In the genomic region with DNA sequence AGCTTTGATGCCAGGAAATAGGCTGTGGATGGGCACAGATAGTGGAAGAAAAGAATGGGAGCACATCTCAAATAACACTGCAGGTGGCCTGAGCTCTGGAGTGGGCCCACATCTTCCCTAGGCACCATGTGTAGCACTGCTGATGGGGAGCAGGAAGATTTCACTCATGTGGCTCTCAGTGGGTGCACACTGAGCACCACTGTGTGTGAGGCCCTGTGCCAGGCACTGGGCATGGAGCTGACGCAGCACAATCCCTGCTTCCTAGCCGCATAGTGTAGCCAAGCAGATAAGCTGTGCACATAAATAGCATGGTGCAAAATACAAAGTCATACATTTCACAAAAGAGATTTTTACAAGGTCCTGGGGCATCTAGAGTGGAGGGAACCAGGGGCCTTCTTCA, we compare ENCODE assay signal across 21 cellular contexts.
"Had no signal": no experiment of that assay in that cellular context is flagged by ENCODE, and none has a peak within 500 bp of the region (broad histone marks: within the 10 kb centered on the region; RNA-seq: fewer than 3 reads in every experiment).

No MANE protein-coding gene starts in this region.

- DNase-seq: activated CD4-positive, alpha-beta memory T cell treated with anti-CD3 and anti-CD28 coated beads, Interleukin-2, amount 10 ng/mL, durations not matched to agents 7 days and 5 days; activated CD4-positive, alpha-beta T cell treated with anti-CD3 and anti-CD28 coated beads, Interleukin-2, amount 10 ng/mL, durations not matched to agents 24 days and 14 days; activated effector memory CD4-positive, alpha-beta T cell treated with Interleukin-2 at 50 U/mL for 16 hours; activated naive CD4-positive, alpha-beta T cell treated with anti-CD3 and anti-CD28 coated beads for 36 hours; activated naive CD8-positive, alpha-beta T cell treated with anti-CD3 and anti-CD28 coated beads, Interleukin-2, amount 10 ng/mL, durations not matched to agents 7 days and 5 days; activated T-cell treated with anti-CD3 and anti-CD28 coated beads, Interleukin-2, amount 50 U/mL, for 72 hours; effector CD8-positive, alpha-beta T cell; erythroblast; foreskin fibroblast; immature natural killer cell; left lung; nephron progenitor cell; sigmoid colon; stimulated activated CD4-positive, alpha-beta T cell treated with anti-CD3 and anti-CD28 coated beads, Interleukin-15, amount 100 ng/mL, for 24 hours; T-cell had no signal

- H3K9me3 ChIP-seq: left lung, sigmoid colon, thoracic aorta had no signal

- H3K4me1 ChIP-seq: left lung, sigmoid colon had no signal

- H3K27ac ChIP-seq: hepatocyte, left lung, sigmoid colon, thoracic aorta, VCaP had no signal

- H2AFZ ChIP-seq: hepatocyte had no signal

- H3K27me3 ChIP-seq: hepatocyte, left lung, sigmoid colon had no signal

- ATAC-seq: activated CD4-positive, CD25-positive, alpha-beta regulatory T cell treated with anti-CD3 and anti-CD28 coated beads, Interleukin-2, amount 50 U/mL, for 24 hours; activated T-cell treated with anti-CD3 and anti-CD28 coated beads, Interleukin-2, amount 50 U/mL, for 72 hours; left lung; stimulated activated memory B cell treated with anti-CD40 and anti-IgM and Interleukin-4, amounts not matched to agents 10 μg/mL and 1 μg/mL and 100 μg/mL, for 72 hours; T-cell had no signal

- H3K36me3 ChIP-seq: left lung, sigmoid colon, thoracic aorta had no signal

- H3K79me2 ChIP-seq: hepatocyte had no signal

- H3K4me2 ChIP-seq: hepatocyte, smooth muscle cell had no signal

- H3K4me3 ChIP-seq: hepatocyte, left lung, sigmoid colon, smooth muscle cell, thoracic aorta had no signal
